Comparison of ENCODE assay signal across 7 cellular contexts in the genomic region with DNA sequence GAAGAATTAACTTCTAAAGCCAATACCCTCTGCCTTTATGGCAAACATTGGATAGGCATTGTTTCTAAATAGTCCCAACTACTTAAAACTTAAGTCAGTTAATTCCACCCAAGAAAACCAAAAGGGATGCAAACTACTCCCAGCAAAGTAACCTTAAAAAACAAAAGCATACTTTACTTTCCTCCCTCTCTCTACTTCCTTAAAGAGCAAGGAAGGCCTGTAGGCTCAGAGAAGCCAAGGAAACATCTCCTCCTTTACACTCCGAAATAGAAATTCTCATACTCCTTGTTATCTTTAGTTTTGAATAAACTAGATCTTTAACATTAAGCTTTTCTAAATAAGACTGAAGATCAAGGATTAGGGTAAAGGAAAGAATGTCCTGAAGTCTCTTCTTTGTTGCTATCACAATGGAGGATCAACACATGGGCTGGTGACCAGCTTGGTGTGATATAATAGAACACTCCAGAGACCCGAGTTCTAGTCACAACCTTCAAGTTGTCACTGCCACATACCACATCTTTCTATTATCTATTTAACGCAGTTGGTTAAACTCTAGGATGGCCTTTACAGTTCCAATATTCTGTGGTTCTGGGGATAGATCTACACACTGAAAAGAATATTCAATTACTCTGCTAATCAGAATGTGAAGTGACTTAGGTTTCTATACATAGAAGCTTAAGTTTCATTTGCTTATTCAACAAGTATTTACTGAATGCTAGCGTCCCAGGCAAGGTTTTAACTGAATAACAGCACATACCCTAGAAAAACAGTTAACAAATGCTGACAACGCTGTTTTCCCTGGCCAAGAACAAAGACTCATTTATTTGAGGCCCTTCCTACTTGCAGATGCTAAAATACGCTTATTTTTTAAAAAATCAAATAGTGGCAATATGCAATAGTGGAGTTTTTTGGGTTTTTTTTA.
DNase-seq lines count a peak whose midpoint lies in the region; ATAC-seq and TF ChIP-seq lines count a peak whose summit lies in the region.
"Not testable (repeated sequence)": the region's sequence is repeated elsewhere in the genome, so short reads cannot be mapped to it uniquely, and the experiment has no call there.

No MANE protein-coding gene starts in this region.

- H3K9me3 Mint-ChIP-seq in CD4-positive, alpha-beta T cell; activated CD4-positive, alpha-beta memory T cell treated with anti-CD3 and anti-CD28 coated beads, Interleukin-2, amount 10 ng/mL, durations not matched to agents 7 days and 5 days; endodermal cell; neural progenitor cell: not testable (repeated sequence)

- H3K4me2 ChIP-seq in OCI-LY7 (ENCODE audit: low read length) = peak overlapping the region; percentile 66
- peak overlapping the region; percentile 65 for H3K4me2 ChIP-seq in neural progenitor cell

- H3K79me2 ChIP-seq in OCI-LY7 (ENCODE audit: insufficient read depth, low read depth, low read length) (peaks cover 78% of the 10 kb centered on the region), neural progenitor cell (ENCODE audit: low read depth) (peaks cover 86% of the 10 kb centered on the region)

- H3F3A ChIP-seq in neural progenitor cell (ENCODE audit: low read depth) = peaks cover 43% of the 10 kb centered on the region

- DNase-seq in CD4-positive, alpha-beta T cell; OCI-LY7 (ENCODE audit: low spot score); activated CD4-positive, alpha-beta memory T cell treated with anti-CD3 and anti-CD28 coated beads, Interleukin-2, amount 10 ng/mL, durations not matched to agents 7 days and 5 days; endodermal cell; left colon; neural progenitor cell (ENCODE audit: low spot score): not testable (repeated sequence)

- H3K27ac Mint-ChIP-seq in CD4-positive, alpha-beta T cell = peak overlapping the region; percentile 30
- H3K27ac Mint-ChIP-seq in activated CD4-positive, alpha-beta memory T cell treated with anti-CD3 and anti-CD28 coated beads, Interleukin-2, amount 10 ng/mL, durations not matched to agents 7 days and 5 days = peak overlapping the region; percentile 26
- H3K27ac Mint-ChIP-seq in endodermal cell = peak overlapping the region; percentile 64
- H3K27ac Mint-ChIP-seq in neural progenitor cell = not testable (repeated sequence)

- H3K4me1 Mint-ChIP-seq in CD4-positive, alpha-beta T cell (ENCODE audit: low read depth) = peaks cover 31% of the 10 kb centered on the region
- peaks cover 53% of the 10 kb centered on the region for H3K4me1 Mint-ChIP-seq in activated CD4-positive, alpha-beta memory T cell treated with anti-CD3 and anti-CD28 coated beads, Interleukin-2, amount 10 ng/mL, durations not matched to agents 7 days and 5 days
- H3K4me1 Mint-ChIP-seq in endodermal cell (peaks cover 55% of the 10 kb centered on the region), neural progenitor cell (peaks cover 25% of the 10 kb centered on the region)

- not testable (repeated sequence) for H3K9ac ChIP-seq in HUES48 (ENCODE audit: low read depth, low read length); endodermal cell (ENCODE audit: extremely low read depth, low read length, poor library complexity, severe bottlenecking); neural progenitor cell

- WGBS in endodermal cell (ENCODE audit: insufficient coverage in 1 of 2, insufficient read length in 1 of 2), 2 experiments = 58% methylated on average over 4 of the region's 6 CpGs; no CpG with 5 or more reads in 1 of the 2 experiments

- POLR2A ChIA-PET in CD4-positive, alpha-beta T cell (lab: Charles Lee); OCI-LY7 (lab: Charles Lee); activated CD4-positive, alpha-beta memory T cell treated with anti-CD3 and anti-CD28 coated beads, Interleukin-2, amount 10 ng/mL, durations not matched to agents 7 days and 5 days (lab: Charles Lee): not testable (repeated sequence)

- H3K27me3 Mint-ChIP-seq in CD4-positive, alpha-beta T cell; activated CD4-positive, alpha-beta memory T cell treated with anti-CD3 and anti-CD28 coated beads, Interleukin-2, amount 10 ng/mL, durations not matched to agents 7 days and 5 days; endodermal cell (ENCODE audit: insufficient read depth); neural progenitor cell (ENCODE audit: insufficient read depth, low read depth): not testable (repeated sequence)

- H3K4me3 Mint-ChIP-seq in CD4-positive, alpha-beta T cell; activated CD4-positive, alpha-beta memory T cell treated with anti-CD3 and anti-CD28 coated beads, Interleukin-2, amount 10 ng/mL, durations not matched to agents 7 days and 5 days; endodermal cell; neural progenitor cell: not testable (repeated sequence)

- ATAC-seq in CD4-positive, alpha-beta T cell (ENCODE audit: poor library complexity) = not testable (repeated sequence)
- peak; percentile 48 for ATAC-seq in left colon

- H3K9me3 ChIP-seq in CD4-positive, alpha-beta T cell (ENCODE audit: control insufficient read depth, low read length); HUES48 (ENCODE audit: control insufficient read depth, insufficient read depth, low read length); OCI-LY7 (ENCODE audit: low read length); endodermal cell (ENCODE audit: control insufficient read depth, low read length); neural progenitor cell (ENCODE audit: low read depth): not testable (repeated sequence)

- TF ChIP-seq CTCF in CD4-positive, alpha-beta T cell (IDR thresholded peaks at IDR 0.05); OCI-LY7 (conservative IDR thresholded peaks at IDR 0.05; ENCODE audit: low read length); endodermal cell (conservative IDR thresholded peaks at IDR 0.05); neural progenitor cell (IDR thresholded peaks at IDR 0.05): not testable (repeated sequence)

- CTCF ChIA-PET in CD4-positive, alpha-beta T cell (lab: Charles Lee); OCI-LY7 (lab: Charles Lee; ENCODE audit: unreplicated experiment); activated CD4-positive, alpha-beta memory T cell treated with anti-CD3 and anti-CD28 coated beads, Interleukin-2, amount 10 ng/mL, durations not matched to agents 7 days and 5 days (lab: Charles Lee): not testable (repeated sequence)

- intact Hi-C loops in CD4-positive, alpha-beta T cell (cut with DNase I, micrococcal nuclease); OCI-LY7 (cut with micrococcal nuclease; ENCODE audit: unreplicated experiment); left colon (cut with DNase I, micrococcal nuclease): not testable (repeated sequence)

- H3K4me1 ChIP-seq in HUES48 (ENCODE audit: control insufficient read depth, insufficient read depth, low read length) (peaks cover 46% of the 10 kb centered on the region), OCI-LY7 (ENCODE audit: insufficient read depth, low read length, poor library complexity, severe bottlenecking) (peaks cover 71% of the 10 kb centered on the region), neural progenitor cell (peaks cover 63% of the 10 kb centered on the region)
- not testable (repeated sequence) for H3K4me1 ChIP-seq in endodermal cell (ENCODE audit: control insufficient read depth, insufficient read depth, low read length)

- H3K36me3 ChIP-seq in HUES48 (ENCODE audit: control insufficient read depth, insufficient read depth, low read length); OCI-LY7 (ENCODE audit: insufficient read depth, low read length); endodermal cell (ENCODE audit: control insufficient read depth, insufficient read depth, low read length); neural progenitor cell: not testable (repeated sequence)

- H3K4me3 ChIP-seq in HUES48 (ENCODE audit: low read depth, low read length); endodermal cell (ENCODE audit: low read length); neural progenitor cell: not testable (repeated sequence)
- peak overlapping the region; percentile 26 for H3K4me3 ChIP-seq in OCI-LY7 (ENCODE audit: low read depth, low read length, poor library complexity, severe bottlenecking)

- not testable (repeated sequence) for H3K36me3 Mint-ChIP-seq in CD4-positive, alpha-beta T cell (ENCODE audit: low read depth); activated CD4-positive, alpha-beta memory T cell treated with anti-CD3 and anti-CD28 coated beads, Interleukin-2, amount 10 ng/mL, durations not matched to agents 7 days and 5 days (ENCODE audit: low read depth); endodermal cell (ENCODE audit: low read depth); neural progenitor cell

- not testable (repeated sequence) for H3K27me3 ChIP-seq in CD4-positive, alpha-beta T cell (ENCODE audit: control insufficient read depth, insufficient read depth, low read length); HUES48 (ENCODE audit: control insufficient read depth, insufficient read depth, low read length); endodermal cell (ENCODE audit: control insufficient read depth, insufficient read depth, low read length, poor library complexity, severe bottlenecking); neural progenitor cell

- not testable (repeated sequence) for BruUV-seq in OCI-LY7 (replicated peaks; lab: Mats Ljungman, UMichigan)

- H4K20me1 ChIP-seq in OCI-LY7 (ENCODE audit: insufficient read depth, low read length) = not testable (repeated sequence)
- peaks cover 60% of the 10 kb centered on the region for H4K20me1 ChIP-seq in neural progenitor cell (ENCODE audit: low read depth)

- H3K9me2 ChIP-seq in OCI-LY7 (ENCODE audit: insufficient read depth, low read length) = not testable (repeated sequence)

- not testable (repeated sequence) for H2AFZ ChIP-seq in OCI-LY7 (ENCODE audit: low read length); neural progenitor cell (replicated peaks)

- H3K27ac ChIP-seq in CD4-positive, alpha-beta T cell (ENCODE audit: low read depth, low read length); endodermal cell (ENCODE audit: low read depth, low read length): not testable (repeated sequence)
- H3K27ac ChIP-seq in HUES48 (ENCODE audit: low read depth, low read length) = peak overlapping the region; percentile 51
- peak overlapping the region; percentile 15 for H3K27ac ChIP-seq in OCI-LY7 (ENCODE audit: low read depth, low read length, poor library complexity, severe bottlenecking)
- peak overlapping the region; percentile 82 for H3K27ac ChIP-seq in neural progenitor cell
